In the genomic region with DNA sequence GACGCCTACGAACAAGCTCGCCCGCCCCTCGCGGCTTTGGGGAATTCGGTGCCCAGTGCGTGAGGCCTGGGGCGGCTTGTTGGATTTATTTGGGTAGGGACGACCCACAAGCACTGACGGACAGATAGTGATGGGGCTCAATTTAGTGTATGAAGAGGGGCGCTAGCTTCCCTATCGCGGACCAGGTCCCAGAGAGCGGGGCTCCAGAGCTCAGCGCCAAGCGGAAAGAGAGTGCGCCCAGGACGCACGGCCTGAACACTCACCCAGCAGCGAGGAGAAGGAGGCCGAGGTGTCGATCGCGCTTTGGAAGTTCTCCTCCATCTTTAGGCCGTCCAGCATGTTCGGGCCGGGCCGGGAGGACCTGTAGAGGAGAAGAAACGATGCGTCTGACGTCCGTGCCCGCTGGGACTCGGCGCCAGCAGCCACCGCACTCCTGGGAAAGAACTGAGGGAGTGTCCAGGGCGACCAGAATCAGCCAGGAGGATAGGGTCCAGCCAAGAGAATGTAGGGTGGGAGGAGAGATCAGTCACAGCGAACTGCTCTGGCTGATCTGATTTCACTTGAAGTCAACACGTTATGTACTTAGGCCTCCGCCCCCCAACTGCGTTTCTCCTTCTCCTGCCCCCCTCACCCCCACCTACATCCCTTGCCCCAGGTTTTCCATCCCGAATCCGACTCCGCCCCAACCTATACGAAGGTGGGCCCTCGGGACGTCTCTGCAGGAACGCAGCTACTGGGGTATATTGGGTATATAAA, we compare ENCODE assay signal across 2 cellular contexts.
TF ChIP-seq lines count a peak whose summit lies in the region.

No MANE protein-coding gene starts in this region.

TF ChIP-seq in H1, 55 proteins besides CTCF, POLR2A, EP300 and RAD21:
- TF ChIP-seq SRF (IDR thresholded peaks at IDR 0.05; ENCODE audit: low read depth, low read length): no peak
- peak; percentile 96 for TF ChIP-seq CTBP2 (IDR thresholded peaks at IDR 0.05; ENCODE audit: borderline replicate concordance, insufficient read depth, insufficient read length, low read length)
- TF ChIP-seq, protein P1, sequence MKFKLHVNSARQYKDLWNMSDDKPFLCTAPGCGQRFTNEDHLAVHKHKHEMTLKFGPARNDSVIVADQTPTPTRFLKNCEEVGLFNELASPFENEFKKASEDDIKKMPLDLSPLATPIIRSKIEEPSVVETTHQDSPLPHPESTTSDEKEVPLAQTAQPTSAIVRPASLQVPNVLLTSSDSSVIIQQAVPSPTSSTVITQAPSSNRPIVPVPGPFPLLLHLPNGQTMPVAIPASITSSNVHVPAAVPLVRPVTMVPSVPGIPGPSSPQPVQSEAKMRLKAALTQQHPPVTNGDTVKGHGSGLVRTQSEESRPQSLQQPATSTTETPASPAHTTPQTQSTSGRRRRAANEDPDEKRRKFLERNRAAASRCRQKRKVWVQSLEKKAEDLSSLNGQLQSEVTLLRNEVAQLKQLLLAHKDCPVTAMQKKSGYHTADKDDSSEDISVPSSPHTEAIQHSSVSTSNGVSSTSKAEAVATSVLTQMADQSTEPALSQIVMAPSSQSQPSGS (IDR thresholded peaks at IDR 0.05; ENCODE audit: low read length): no peak
- TF ChIP-seq TCF12 (IDR thresholded peaks at IDR 0.05; ENCODE audit: low read depth, low read length): no peak
- TF ChIP-seq SIN3A (conservative IDR thresholded peaks at IDR 0.05 in 1 of 2, IDR thresholded peaks at IDR 0.05 in 1 of 2; ENCODE audit: low read depth in 1 of 2, low read length in 2 of 2): no peak
- TF ChIP-seq EZH2 (IDR thresholded peaks at IDR 0.05; ENCODE audit: low read depth, low read length, severe bottlenecking): peak; percentile 80
- TF ChIP-seq SUZ12 (IDR thresholded peaks at IDR 0.05; ENCODE audit: low read length): peak; percentile 90
- TF ChIP-seq, protein P2, sequence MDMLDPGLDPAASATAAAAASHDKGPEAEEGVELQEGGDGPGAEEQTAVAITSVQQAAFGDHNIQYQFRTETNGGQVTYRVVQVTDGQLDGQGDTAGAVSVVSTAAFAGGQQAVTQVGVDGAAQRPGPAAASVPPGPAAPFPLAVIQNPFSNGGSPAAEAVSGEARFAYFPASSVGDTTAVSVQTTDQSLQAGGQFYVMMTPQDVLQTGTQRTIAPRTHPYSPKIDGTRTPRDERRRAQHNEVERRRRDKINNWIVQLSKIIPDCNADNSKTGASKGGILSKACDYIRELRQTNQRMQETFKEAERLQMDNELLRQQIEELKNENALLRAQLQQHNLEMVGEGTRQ (IDR thresholded peaks at IDR 0.05; ENCODE audit: low read length): no peak
- no peak for TF ChIP-seq SP2 (IDR thresholded peaks at IDR 0.05; ENCODE audit: low read length)
- TF ChIP-seq SP1 (IDR thresholded peaks at IDR 0.05; ENCODE audit: low read depth, low read length): no peak
- no peak for TF ChIP-seq RXRA (IDR thresholded peaks at IDR 0.05; ENCODE audit: insufficient read depth, low read depth, low read length)
- 0 out of 2 replicates have a peak, but pooled peaks have one; percentile 64 for TF ChIP-seq CBX8 (IDR thresholded peaks at IDR 0.05; ENCODE audit: borderline replicate concordance, low read depth, low read length)
- no peak for TF ChIP-seq POLR2AphosphoS5 (IDR thresholded peaks at IDR 0.05; ENCODE audit: low read depth, low read length)
- TF ChIP-seq PHF8 (conservative IDR thresholded peaks at IDR 0.05; ENCODE audit: low read depth, low read length): no peak
- TF ChIP-seq, protein P3, sequence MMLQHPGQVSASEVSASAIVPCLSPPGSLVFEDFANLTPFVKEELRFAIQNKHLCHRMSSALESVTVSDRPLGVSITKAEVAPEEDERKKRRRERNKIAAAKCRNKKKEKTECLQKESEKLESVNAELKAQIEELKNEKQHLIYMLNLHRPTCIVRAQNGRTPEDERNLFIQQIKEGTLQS (IDR thresholded peaks at IDR 0.05; ENCODE audit: insufficient read depth, low read depth, low read length): no peak
- TF ChIP-seq, protein P4, sequence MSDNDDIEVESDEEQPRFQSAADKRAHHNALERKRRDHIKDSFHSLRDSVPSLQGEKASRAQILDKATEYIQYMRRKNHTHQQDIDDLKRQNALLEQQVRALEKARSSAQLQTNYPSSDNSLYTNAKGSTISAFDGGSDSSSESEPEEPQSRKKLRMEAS (IDR thresholded peaks at IDR 0.05): peak; percentile 42; the same call in 1 of the 2 replicates
- TF ChIP-seq ASH2L (IDR thresholded peaks at IDR 0.05; ENCODE audit: low read length): no peak
- peak; percentile 96 for TF ChIP-seq RNF2 (IDR thresholded peaks at IDR 0.05; ENCODE audit: borderline replicate concordance, low read depth, low read length, missing control alignments, poor library complexity, severe bottlenecking)
- no peak for TF ChIP-seq JUND (IDR thresholded peaks at IDR 0.05; ENCODE audit: low read length)
- no peak for TF ChIP-seq CBX5 (IDR thresholded peaks at IDR 0.05; ENCODE audit: low read depth, low read length)
TF ChIP-seq in H1: peak in this region for 6.

TF ChIP-seq in neural cell, 6 proteins besides CTCF, POLR2A, EP300 and RAD21:
- peak; percentile 63 for TF ChIP-seq EZH2 (IDR thresholded peaks at IDR 0.05; ENCODE audit: borderline replicate concordance, insufficient read depth, low read length, poor library complexity, severe bottlenecking)
- TF ChIP-seq, protein P5, sequence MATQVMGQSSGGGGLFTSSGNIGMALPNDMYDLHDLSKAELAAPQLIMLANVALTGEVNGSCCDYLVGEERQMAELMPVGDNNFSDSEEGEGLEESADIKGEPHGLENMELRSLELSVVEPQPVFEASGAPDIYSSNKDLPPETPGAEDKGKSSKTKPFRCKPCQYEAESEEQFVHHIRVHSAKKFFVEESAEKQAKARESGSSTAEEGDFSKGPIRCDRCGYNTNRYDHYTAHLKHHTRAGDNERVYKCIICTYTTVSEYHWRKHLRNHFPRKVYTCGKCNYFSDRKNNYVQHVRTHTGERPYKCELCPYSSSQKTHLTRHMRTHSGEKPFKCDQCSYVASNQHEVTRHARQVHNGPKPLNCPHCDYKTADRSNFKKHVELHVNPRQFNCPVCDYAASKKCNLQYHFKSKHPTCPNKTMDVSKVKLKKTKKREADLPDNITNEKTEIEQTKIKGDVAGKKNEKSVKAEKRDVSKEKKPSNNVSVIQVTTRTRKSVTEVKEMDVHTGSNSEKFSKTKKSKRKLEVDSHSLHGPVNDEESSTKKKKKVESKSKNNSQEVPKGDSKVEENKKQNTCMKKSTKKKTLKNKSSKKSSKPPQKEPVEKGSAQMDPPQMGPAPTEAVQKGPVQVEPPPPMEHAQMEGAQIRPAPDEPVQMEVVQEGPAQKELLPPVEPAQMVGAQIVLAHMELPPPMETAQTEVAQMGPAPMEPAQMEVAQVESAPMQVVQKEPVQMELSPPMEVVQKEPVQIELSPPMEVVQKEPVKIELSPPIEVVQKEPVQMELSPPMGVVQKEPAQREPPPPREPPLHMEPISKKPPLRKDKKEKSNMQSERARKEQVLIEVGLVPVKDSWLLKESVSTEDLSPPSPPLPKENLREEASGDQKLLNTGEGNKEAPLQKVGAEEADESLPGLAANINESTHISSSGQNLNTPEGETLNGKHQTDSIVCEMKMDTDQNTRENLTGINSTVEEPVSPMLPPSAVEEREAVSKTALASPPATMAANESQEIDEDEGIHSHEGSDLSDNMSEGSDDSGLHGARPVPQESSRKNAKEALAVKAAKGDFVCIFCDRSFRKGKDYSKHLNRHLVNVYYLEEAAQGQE (IDR thresholded peaks at IDR 0.05; ENCODE audit: borderline replicate concordance): no peak
- TF ChIP-seq TAF1 (IDR thresholded peaks at IDR 0.05; ENCODE audit: low read depth): no peak
